In the genomic region with DNA sequence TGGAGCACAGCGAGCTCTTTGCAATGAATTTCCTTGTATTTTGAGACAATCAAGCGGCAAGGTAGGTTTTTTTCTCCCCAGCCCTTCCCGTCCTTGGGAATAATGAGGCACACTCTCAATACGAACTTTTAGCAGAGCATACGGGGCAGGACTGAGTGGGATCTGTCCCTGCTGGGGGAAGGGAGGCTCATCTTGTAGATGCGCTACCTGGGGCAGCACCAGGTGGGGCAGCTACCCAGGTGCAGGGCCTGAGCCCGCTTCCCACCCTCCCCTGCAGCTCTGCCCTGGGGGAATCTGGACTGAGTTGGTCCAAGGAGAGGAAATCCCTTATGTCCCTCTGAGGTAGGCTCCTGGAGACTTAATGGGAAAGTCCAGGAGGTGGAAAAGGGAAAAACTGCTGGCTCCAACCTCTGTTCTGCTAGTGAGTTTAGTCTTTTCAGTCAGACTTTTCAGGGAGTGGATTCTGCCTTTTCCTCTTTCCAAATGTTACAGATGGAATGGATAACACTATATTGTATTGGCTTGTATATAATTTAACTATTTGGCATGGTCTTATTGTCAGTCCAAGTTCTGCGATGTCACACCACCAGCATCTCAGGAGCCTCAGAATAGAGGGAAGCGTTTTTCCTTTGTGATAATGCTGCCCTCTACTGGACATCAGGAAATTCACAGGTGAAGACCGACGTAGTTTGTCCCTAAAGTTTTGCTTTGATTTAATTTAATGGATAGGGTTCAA, we compare ENCODE assay signal across 8 cellular contexts. TPM values are rescaled to one million over a fixed set of nuclear protein-coding genes. Genes with fewer than 3 reads are reported as not detected.
A peak's percentile ranks its signal among the peaks of the same experiment; 100 is the strongest.
DNase-seq lines count a peak whose midpoint lies in the region; ATAC-seq and TF ChIP-seq lines count a peak whose summit lies in the region.

No MANE protein-coding gene starts in this region.

- WGBS in GM23248 (ENCODE audit: low coverage in 1 of 2, low lambda C conversion rate in 2 of 2, missing lambda C conversion rate in 2 of 2), 2 experiments = 36% methylated on average over 11 of the region's 11 CpGs

- no peak overlapping the region for H3K4me2 ChIP-seq in GM23248 (ENCODE audit: unreplicated experiment)

- no peaks in the 10 kb centered on the region for H3F3A ChIP-seq in GM23248 (ENCODE audit: insufficient read depth)

- no peak overlapping the region for H3K9ac ChIP-seq in GM23248

- DNase-seq in DMS114 treated with DMSO at 0.1 percent for 48 hours (lab: John Stamatoyannopoulos, UW; ENCODE audit: unreplicated experiment) (peak; percentile 58), GM23248 (peak; percentile 63), NCI-H69 (lab: John Stamatoyannopoulos, UW) (peak; percentile 48), astrocyte of the spinal cord (ENCODE audit: low read depth, low spot score) (peak; percentile 40), iPS-NIHi11 (ENCODE audit: low spot score) (peak; percentile 69), superior temporal gyrus (ENCODE audit: extremely low spot score) (peak; percentile 85)

- H3K4me3 ChIP-seq in GM23248 = no peak overlapping the region
- H3K4me3 ChIP-seq in astrocyte of the spinal cord (ENCODE audit: low read depth, low read length) = no peak overlapping the region

- peak; percentile 62 for TF ChIP-seq CTCF in astrocyte of the spinal cord (IDR thresholded peaks at IDR 0.05; ENCODE audit: low read depth, low read length)

- H3K9me2 ChIP-seq in GM23248 (ENCODE audit: insufficient read depth) = no peaks in the 10 kb centered on the region

- H3K36me3 ChIP-seq in GM23248 (ENCODE audit: low read depth) = no peaks in the 10 kb centered on the region

- peaks cover 8% of the 10 kb centered on the region; the same call in 1 of the 2 replicates for H3K27me3 ChIP-seq in GM23248 (replicated peaks; ENCODE audit: insufficient read depth)

- no peaks in the 10 kb centered on the region for H3K79me2 ChIP-seq in GM23248 (ENCODE audit: insufficient read depth)

- ATAC-seq in GM19467 (IDR thresholded peaks at IDR 0.05; ENCODE audit: unreplicated experiment) (no peak), GM21367 (IDR thresholded peaks at IDR 0.05; ENCODE audit: unreplicated experiment) (no peak)

- no peaks in the 10 kb centered on the region for H4K20me1 ChIP-seq in GM23248 (ENCODE audit: insufficient read depth)

- no peak overlapping the region for H2AFZ ChIP-seq in GM23248

- H3K4me1 ChIP-seq in GM23248 (ENCODE audit: insufficient read depth) = no peaks in the 10 kb centered on the region

- in situ Hi-C loops in GM23248 (cut with MboI) (loop anchor here (5.0 to 10.0 kb wide), 2 partner anchors 130 to 398 kb away; no protein-coding TSS in a partner anchor), astrocyte of the spinal cord (cut with HindIII; ENCODE audit: low sequenced_read_pairs) (no loop called here)

- no peaks in the 10 kb centered on the region for H3K9me3 ChIP-seq in GM23248 (ENCODE audit: low read depth)

- no peak overlapping the region for H3K27ac ChIP-seq in GM23248

RNA-seq across cellular contexts. Expression of a gene that starts 9.6 kb away (rescaled TPM):
- 0.76 TPM in 1 of 2 replicates, not detected in the other for total RNA-seq in GM23248 (2014; rRNA removed; shearing (Covaris generic))
- polyA plus RNA-seq in GM23248 (2016; fragmentation: Nextera tagmentation; extraction: Ambion mirVana) = 0.76 and 0.84 TPM in 2 replicates

RNA-seq across cellular contexts. Expression of a gene that starts 32.6 kb away (rescaled TPM):
- total RNA-seq in GM23248 (2014; rRNA removed; shearing (Covaris generic)) = not detected in 2 replicates
- not detected in 2 replicates for polyA plus RNA-seq in GM23248 (2016; fragmentation: Nextera tagmentation; extraction: Ambion mirVana)
